7 cellular contexts compared by ENCODE assay signal in genomic region chr11:128342511-128343133, GRCh38.
DNase-seq lines count a peak whose midpoint lies in the region; ATAC-seq lines count a peak whose summit lies in the region.

No MANE protein-coding gene starts in this region.

- H3K4me1 Mint-ChIP-seq in stimulated activated naive CD8-positive, alpha-beta T cell treated with anti-CD3 and anti-CD28 coated beads, Interleukin-15, Interleukin-2, amounts not matched to agents 100 ng/mL and 50 ng/mL, for 24 hours (ENCODE audit: low read depth), result peaks cover 95% of the 10 kb centered on the region

- DNase-seq in NCI-H748 treated with DMSO at 0.1 percent for 48 hours (lab: John Stamatoyannopoulos, UW) (peak; percentile 93), kidney tubule cell (ENCODE audit: low spot score) (peak; percentile 78), mesenteric fat pad (ENCODE audit: low spot score) (no peak)
- peak; percentile 48 for DNase-seq in activated T-helper 9 cell treated with anti-CD3 and anti-CD28 coated beads, Interleukin-2, amount 50 U/mL, for 16 hours (ENCODE audit: low read depth)

- H3K36me3 Mint-ChIP-seq in stimulated activated naive CD8-positive, alpha-beta T cell treated with anti-CD3 and anti-CD28 coated beads, Interleukin-15, Interleukin-2, amounts not matched to agents 100 ng/mL and 50 ng/mL, for 24 hours (ENCODE audit: low read depth), result peaks cover 4% of the 10 kb centered on the region

- H3K27ac Mint-ChIP-seq in stimulated activated naive CD8-positive, alpha-beta T cell treated with anti-CD3 and anti-CD28 coated beads, Interleukin-15, Interleukin-2, amounts not matched to agents 100 ng/mL and 50 ng/mL, for 24 hours, result peak overlapping the region; percentile 78

- no peaks in the 10 kb centered on the region for H3K9me3 Mint-ChIP-seq in stimulated activated naive CD8-positive, alpha-beta T cell treated with anti-CD3 and anti-CD28 coated beads, Interleukin-15, Interleukin-2, amounts not matched to agents 100 ng/mL and 50 ng/mL, for 24 hours

- ATAC-seq in GM18907 (IDR thresholded peaks at IDR 0.05; ENCODE audit: unreplicated experiment) (peak; percentile 98), HG03060 (IDR thresholded peaks at IDR 0.05; ENCODE audit: low read depth, unreplicated experiment) (peak; percentile 79)

- H3K27me3 Mint-ChIP-seq in stimulated activated naive CD8-positive, alpha-beta T cell treated with anti-CD3 and anti-CD28 coated beads, Interleukin-15, Interleukin-2, amounts not matched to agents 100 ng/mL and 50 ng/mL, for 24 hours, result no peaks in the 10 kb centered on the region

- H3K4me3 Mint-ChIP-seq in stimulated activated naive CD8-positive, alpha-beta T cell treated with anti-CD3 and anti-CD28 coated beads, Interleukin-15, Interleukin-2, amounts not matched to agents 100 ng/mL and 50 ng/mL, for 24 hours, result peak overlapping the region; percentile 61
